8 cellular contexts compared by ENCODE assay signal in the genomic region with DNA sequence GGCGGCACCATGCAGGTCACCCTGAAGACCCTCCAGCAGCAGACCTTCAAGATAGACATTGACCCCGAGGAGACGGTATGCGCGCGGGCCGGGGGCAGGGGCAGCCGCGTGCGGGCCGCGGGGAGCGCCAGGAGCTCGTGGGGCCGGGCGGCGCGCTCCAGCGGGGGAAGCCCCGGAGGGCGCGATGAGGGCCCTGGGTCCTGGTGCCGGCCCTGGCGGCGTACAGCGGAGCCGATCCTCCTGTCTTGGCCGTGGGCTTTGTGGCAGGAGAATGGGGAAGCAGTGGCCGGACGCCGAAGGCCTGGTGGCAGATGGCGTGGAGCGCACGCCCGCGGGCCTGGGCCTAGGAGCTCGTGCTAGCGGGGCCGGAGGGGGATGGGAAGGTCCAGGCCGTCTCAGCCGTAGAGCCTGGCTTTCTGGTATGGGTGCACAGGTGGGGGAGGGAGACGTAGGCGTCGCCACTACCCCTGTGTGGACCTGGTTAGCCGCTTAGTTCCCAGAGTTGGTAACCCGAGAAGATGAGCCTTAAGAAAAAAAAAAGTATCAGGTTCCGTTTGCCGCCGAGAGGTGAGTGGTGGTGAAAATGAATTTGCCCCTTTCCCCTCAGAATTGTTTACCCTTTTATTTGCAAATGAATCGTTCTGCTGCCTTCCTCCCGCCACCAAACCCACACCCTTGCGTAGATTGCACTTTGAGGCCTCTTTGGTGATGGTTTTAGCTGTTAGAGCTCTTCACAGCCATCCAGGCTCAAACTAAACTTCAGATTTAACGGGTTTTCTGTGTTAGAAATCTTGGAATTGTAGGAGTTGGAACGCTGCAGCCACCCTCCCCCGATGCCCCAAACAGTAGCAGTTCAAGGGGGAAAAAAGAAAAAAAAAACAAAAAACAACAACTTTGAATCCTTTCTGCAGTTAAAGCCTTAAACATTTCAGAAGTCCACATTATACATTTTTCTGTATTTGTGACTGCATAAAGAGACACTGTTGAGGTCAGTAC. TPM values are rescaled to one million over a fixed set of nuclear protein-coding genes. Genes with fewer than 3 reads are reported as not detected.
A peak's percentile ranks its signal among the peaks of the same experiment; 100 is the strongest.
DNase-seq lines count a peak whose midpoint lies in the region; ATAC-seq and TF ChIP-seq lines count a peak whose summit lies in the region.

No MANE protein-coding gene starts in this region.

- H3K9me3 ChIP-seq in WERI-Rb-1 (ENCODE audit: severe bottlenecking) = no peaks in the 10 kb centered on the region
- H3K9me3 ChIP-seq in mammary epithelial cell (replicated peaks; ENCODE audit: insufficient read depth, low read length) = no peaks in the 10 kb centered on the region

- H2AFZ ChIP-seq in mammary epithelial cell (ENCODE audit: low read depth, low read length) = peak overlapping the region; percentile 69

- H3K4me2 ChIP-seq in mammary epithelial cell (ENCODE audit: insufficient read depth, low read depth, low read length) = peak overlapping the region; percentile 95

- 2% methylated on average over 19 of the region's 55 CpGs for whole genome bisulfite sequencing in mammary epithelial cell (ENCODE audit: low coverage, missing lambda C conversion rate)

- peak overlapping the region; percentile 76 for H3K4me3 ChIP-seq in WERI-Rb-1 (ENCODE audit: low read depth, low read length)
- peak overlapping the region; percentile 91 to 93 (median 92) for H3K4me3 ChIP-seq in mammary epithelial cell (replicated peaks in 1 of 3; ENCODE audit: insufficient read depth in 1 of 3, low read depth in 2 of 3, low read length in 3 of 3)

- CTCF ChIA-PET in mammary epithelial cell (lab: Charles Lee; ENCODE audit: low non-redundant PET) = no interaction called here

- H3K79me2 ChIP-seq in mammary epithelial cell (ENCODE audit: insufficient read depth, low read length) = peaks cover 59% of the 10 kb centered on the region

- peak; percentile 63 to 71 for DNase-seq in NCI-H2081 (lab: John Stamatoyannopoulos, UW)
- DNase-seq in NCI-H2081 treated with DMSO at 0.1 percent for 48 hours (lab: John Stamatoyannopoulos, UW) = no peak
- DNase-seq in NCI-H1930 (lab: John Stamatoyannopoulos, UW) = peak; percentile 48 to 56
- DNase-seq in WERI-Rb-1 = peak; percentile 97
- DNase-seq in mammary epithelial cell = peak; percentile 84
- DNase-seq in inferior parietal cortex (ENCODE audit: extremely low spot score) = peak; percentile 29
- peak; percentile 35 to 59 for DNase-seq in stimulated activated CD4-positive, alpha-beta T cell treated with anti-CD3 and anti-CD28 coated beads, Interleukin-12 subunit alpha, Interleukin-12 subunit beta, amount 100 ng/mL, for 24 hours (ENCODE audit: low read depth in 2 of 2)

- H3K27ac ChIP-seq in WERI-Rb-1 (peak overlapping the region; percentile 99), mammary epithelial cell (ENCODE audit: insufficient read depth, low read depth, low read length) (peak overlapping the region; percentile 83)

- peaks cover 28% of the 10 kb centered on the region for H3K4me1 ChIP-seq in mammary epithelial cell (ENCODE audit: insufficient read depth, low read length)

- no peaks in the 10 kb centered on the region for H3K27me3 ChIP-seq in WERI-Rb-1 (ENCODE audit: insufficient read depth, low read depth, severe bottlenecking)
- no peaks in the 10 kb centered on the region for H3K27me3 ChIP-seq in mammary epithelial cell (ENCODE audit: insufficient read depth, low read length)

- H3K9ac ChIP-seq in mammary epithelial cell (ENCODE audit: insufficient read depth, low read length) = peak overlapping the region; percentile 92

- BruUV-seq in mammary epithelial cell (replicated peaks; lab: Mats Ljungman, UMichigan) = TSS peak; percentile 28

- peak; percentile 50 for ATAC-seq in HG02885 (IDR thresholded peaks at IDR 0.05; ENCODE audit: poor library complexity, unreplicated experiment)

- H3K36me3 ChIP-seq in WERI-Rb-1 = peaks cover 31% of the 10 kb centered on the region
- H3K36me3 ChIP-seq in mammary epithelial cell (ENCODE audit: insufficient read depth, low read length) = no peaks in the 10 kb centered on the region

- H4K20me1 ChIP-seq in mammary epithelial cell (ENCODE audit: insufficient read depth, low read length) = peaks cover 20% of the 10 kb centered on the region

- in situ Hi-C loops in mammary epithelial cell (cut with MboI; ENCODE audit: low sequenced_read_pairs in 2 of 2) = no loop called here

- dilution Hi-C loops in mammary epithelial cell (cut with HindIII; ENCODE audit: low sequenced_read_pairs) = no loop called here

- TF ChIP-seq CTCF in WERI-Rb-1 (IDR thresholded peaks at IDR 0.05; ENCODE audit: low read depth, low read length) (no peak), mammary epithelial cell (conservative IDR thresholded peaks at IDR 0.05 in 1 of 2, IDR thresholded peaks at IDR 0.05 in 1 of 2; ENCODE audit: extremely low read depth in 1 of 2, insufficient read depth in 1 of 2, low read depth in 1 of 2, low read length in 2 of 2) (no peak)

- intact Hi-C loops in mammary epithelial cell (cut with micrococcal nuclease) = loop anchor here (1.0 to 2.0 kb wide), 4 partner anchors 15 to 112 kb away; no protein-coding TSS in a partner anchor

RNA-seq across cellular contexts. Expression of a gene that starts 0.8 kb away (rescaled TPM):
- total RNA-seq in mammary epithelial cell = 100 to 1,000 TPM; 126 to 177 TPM
- 166 TPM for polyA plus RNA-seq in mammary epithelial cell
- 115 TPM for polyA minus RNA-seq in mammary epithelial cell
